Comparison of ENCODE assay signal across 20 cellular contexts in genomic region chr2:110873056-110873502, GRCh38.
DNase-seq lines count a peak whose midpoint lies in the region; ATAC-seq and TF ChIP-seq lines count a peak whose summit lies in the region.
"Had no signal": no experiment of that assay in that cellular context is flagged by ENCODE, and none has a peak within 500 bp of the region (broad histone marks: within the 10 kb centered on the region; RNA-seq: fewer than 3 reads in every experiment).

No MANE protein-coding gene starts in this region.

- H3K27ac ChIP-seq in tibial nerve, result no peak overlapping the region
- H3K27ac ChIP-seq: cardiac muscle cell, heart left ventricle, stomach had no signal

- H3K4me3 ChIP-seq in tibial nerve, result no peak overlapping the region
- H3K4me3 ChIP-seq: cardiac muscle cell, heart left ventricle, stomach had no signal

- peak overlapping the region; percentile 11 for H3K27ac Mint-ChIP-seq in activated naive CD8-positive, alpha-beta T cell
- H3K27ac Mint-ChIP-seq in activated naive CD8-positive, alpha-beta T cell treated with anti-CD3 and anti-CD28 coated beads for 36 hours, result no peak overlapping the region
- peak overlapping the region; percentile 11 for H3K27ac Mint-ChIP-seq in dendritic cell treated with granulocyte-macrophage colony-stimulating factor and Interleukin-4, amounts not matched to agents 40 ng/mL and 50 ng/mL, for 4 days

- TF ChIP-seq CTCF in tibial nerve (IDR thresholded peaks at IDR 0.05), result no peak

- peaks cover 1% of the 10 kb centered on the region for H3K27me3 Mint-ChIP-seq in activated naive CD8-positive, alpha-beta T cell
- H3K27me3 Mint-ChIP-seq in activated naive CD8-positive, alpha-beta T cell treated with anti-CD3 and anti-CD28 coated beads for 36 hours, result peaks cover 18% of the 10 kb centered on the region
- peaks cover 14% of the 10 kb centered on the region for H3K27me3 Mint-ChIP-seq in dendritic cell treated with granulocyte-macrophage colony-stimulating factor and Interleukin-4, amounts not matched to agents 40 ng/mL and 50 ng/mL, for 4 days

- H3K36me3 Mint-ChIP-seq in activated naive CD8-positive, alpha-beta T cell, result no peaks in the 10 kb centered on the region
- H3K36me3 Mint-ChIP-seq in activated naive CD8-positive, alpha-beta T cell treated with anti-CD3 and anti-CD28 coated beads for 36 hours, result peaks cover 3% of the 10 kb centered on the region
- no peaks in the 10 kb centered on the region for H3K36me3 Mint-ChIP-seq in dendritic cell treated with granulocyte-macrophage colony-stimulating factor and Interleukin-4, amounts not matched to agents 40 ng/mL and 50 ng/mL, for 4 days (ENCODE audit: low read depth)

- peaks cover 49% of the 10 kb centered on the region for H3K4me1 Mint-ChIP-seq in activated naive CD8-positive, alpha-beta T cell (ENCODE audit: low read depth)
- H3K4me1 Mint-ChIP-seq in activated naive CD8-positive, alpha-beta T cell treated with anti-CD3 and anti-CD28 coated beads for 36 hours, result peaks cover 48% of the 10 kb centered on the region
- peaks cover 52% of the 10 kb centered on the region for H3K4me1 Mint-ChIP-seq in dendritic cell treated with granulocyte-macrophage colony-stimulating factor and Interleukin-4, amounts not matched to agents 40 ng/mL and 50 ng/mL, for 4 days (ENCODE audit: low read depth)

- peak; percentile 37 for ATAC-seq in HG03432 (IDR thresholded peaks at IDR 0.05; ENCODE audit: unreplicated experiment)
- ATAC-seq in HG03045 (IDR thresholded peaks at IDR 0.05; ENCODE audit: unreplicated experiment), result no peak
- ATAC-seq: heart left ventricle, Right ventricle myocardium inferior had no signal

- peak overlapping the region; percentile 46 for H3K4me3 Mint-ChIP-seq in activated naive CD8-positive, alpha-beta T cell
- no peak overlapping the region for H3K4me3 Mint-ChIP-seq in activated naive CD8-positive, alpha-beta T cell treated with anti-CD3 and anti-CD28 coated beads for 36 hours
- H3K4me3 Mint-ChIP-seq in dendritic cell treated with granulocyte-macrophage colony-stimulating factor and Interleukin-4, amounts not matched to agents 40 ng/mL and 50 ng/mL, for 4 days, result no peak overlapping the region
- H3K4me3 Mint-ChIP-seq: neural crest cell had no signal

- H3K27me3 ChIP-seq in tibial nerve, result no peaks in the 10 kb centered on the region
- H3K27me3 ChIP-seq: cardiac muscle cell had no signal

- no peak for DNase-seq in activated naive CD8-positive, alpha-beta T cell treated with anti-CD3 and anti-CD28 coated beads for 36 hours
- DNase-seq in tibial nerve (ENCODE audit: low spot score in 2 of 2) (no peak), HUDEP-2 (lab: John Stamatoyannopoulos, UW; ENCODE audit: unreplicated experiment in 76 of 76) (no peak), HuH-7 (ENCODE audit: low spot score) (no peak)
- DNase-seq: activated CD8-positive, alpha-beta memory T cell treated with anti-CD3 and anti-CD28 coated beads, Interleukin-2, amount 50 U/mL, for 4 hours; Caco-2; heart left ventricle; islet precursor cell; mesenchymal stem cell; NCI-H226; retina; stomach; T-helper 2 cell had no signal

- 85 to 89% methylated on average over 7 to 9 of the region's 9 CpGs for WGBS in tibial nerve, 2 donors

- TF ChIP-seq EP300 in tibial nerve (IDR thresholded peaks at IDR 0.05), result no peak

- H3K9me3 ChIP-seq in tibial nerve, result peaks cover 0 to 5% (median 0%) of the 10 kb centered on the region in 4 donors
- H3K9me3 ChIP-seq: Caco-2 had no signal

- no peaks in the 10 kb centered on the region for H3K4me1 ChIP-seq in tibial nerve
- H3K4me1 ChIP-seq: Caco-2, stomach had no signal

- intact Hi-C loops in dendritic cell treated with granulocyte-macrophage colony-stimulating factor and Interleukin-4, amounts not matched to agents 40 ng/mL and 50 ng/mL, for 4 days (cut with micrococcal nuclease), result no loop called here

- H3K36me3 ChIP-seq in tibial nerve, result no peaks in the 10 kb centered on the region
- H3K36me3 ChIP-seq: cardiac muscle cell, heart left ventricle, stomach had no signal

- TF ChIP-seq POLR2A in tibial nerve (IDR thresholded peaks at IDR 0.05), result no peak

- no peaks in the 10 kb centered on the region for H3K9me3 Mint-ChIP-seq in activated naive CD8-positive, alpha-beta T cell (ENCODE audit: low read depth)
- H3K9me3 Mint-ChIP-seq in activated naive CD8-positive, alpha-beta T cell treated with anti-CD3 and anti-CD28 coated beads for 36 hours, result peaks cover 2% of the 10 kb centered on the region
- H3K9me3 Mint-ChIP-seq in dendritic cell treated with granulocyte-macrophage colony-stimulating factor and Interleukin-4, amounts not matched to agents 40 ng/mL and 50 ng/mL, for 4 days, result peaks cover 4% of the 10 kb centered on the region
- H3K9me3 Mint-ChIP-seq: neural crest cell had no signal
